1 cellular context compared by ENCODE assay signal in the genomic region with DNA sequence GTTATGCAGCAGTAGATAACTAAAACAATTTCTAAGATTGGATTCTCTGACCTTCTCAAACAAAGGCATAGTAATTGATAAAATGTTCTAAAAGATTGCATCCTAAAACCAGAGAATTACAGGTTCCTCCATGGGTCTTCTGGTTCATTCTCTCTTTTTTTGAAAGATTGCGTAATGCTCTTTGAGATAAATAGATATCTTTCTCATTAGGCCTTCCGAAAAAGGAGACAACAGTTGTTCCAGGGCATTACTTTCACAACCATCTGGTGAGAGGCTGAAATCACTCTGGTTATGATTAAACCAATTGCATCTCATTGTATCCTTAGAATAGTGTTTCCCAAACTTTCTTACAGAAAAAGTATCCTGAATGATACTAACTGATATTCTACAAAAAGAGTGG.
TF ChIP-seq lines count a peak whose summit lies in the region.

No MANE protein-coding gene starts in this region.

TF ChIP-seq in IMR-90, 13 proteins besides CTCF, POLR2A, EP300 and RAD21:
- TF ChIP-seq, protein P1, sequence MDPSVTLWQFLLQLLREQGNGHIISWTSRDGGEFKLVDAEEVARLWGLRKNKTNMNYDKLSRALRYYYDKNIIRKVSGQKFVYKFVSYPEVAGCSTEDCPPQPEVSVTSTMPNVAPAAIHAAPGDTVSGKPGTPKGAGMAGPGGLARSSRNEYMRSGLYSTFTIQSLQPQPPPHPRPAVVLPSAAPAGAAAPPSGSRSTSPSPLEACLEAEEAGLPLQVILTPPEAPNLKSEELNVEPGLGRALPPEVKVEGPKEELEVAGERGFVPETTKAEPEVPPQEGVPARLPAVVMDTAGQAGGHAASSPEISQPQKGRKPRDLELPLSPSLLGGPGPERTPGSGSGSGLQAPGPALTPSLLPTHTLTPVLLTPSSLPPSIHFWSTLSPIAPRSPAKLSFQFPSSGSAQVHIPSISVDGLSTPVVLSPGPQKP (IDR thresholded peaks at IDR 0.05; ENCODE audit: borderline replicate concordance, low read depth, low read length), result no peak
- TF ChIP-seq RFX5 (IDR thresholded peaks at IDR 0.05; ENCODE audit: low read depth, low read length) (no peak), BHLHE40 (IDR thresholded peaks at IDR 0.05; ENCODE audit: low read depth, low read length) (no peak), MXI1 (IDR thresholded peaks at IDR 0.05; ENCODE audit: borderline replicate concordance, low read depth, low read length) (no peak), CEBPB (IDR thresholded peaks at IDR 0.05; ENCODE audit: low read depth, low read length) (peak; percentile 96), CHD1 (IDR thresholded peaks at IDR 0.05; ENCODE audit: low read depth, low read length) (no peak), MAFK (IDR thresholded peaks at IDR 0.05; ENCODE audit: low read depth, low read length) (no peak)
TF ChIP-seq in IMR-90: peak in this region for 1.
